24 cellular contexts compared by ENCODE assay signal in genomic region chr3:193730498-193730897, GRCh38.
DNase-seq lines count a peak whose midpoint lies in the region; ATAC-seq and TF ChIP-seq lines count a peak whose summit lies in the region.
"Had no signal": no experiment of that assay in that cellular context is flagged by ENCODE, and none has a peak within 500 bp of the region (broad histone marks: within the 10 kb centered on the region; RNA-seq: fewer than 3 reads in every experiment).

No MANE protein-coding gene starts in this region.

- peak; percentile 45 for ATAC-seq in GM23338
- ATAC-seq in aorta (ENCODE audit: low FRiP score) = no peak
- ATAC-seq: A549, Panc1 had no signal

- no peak overlapping the region for H3K4me3 Mint-ChIP-seq in GM23338
- H3K4me3 Mint-ChIP-seq in osteocyte (ENCODE audit: unreplicated experiment) = no peak overlapping the region
- H3K4me3 Mint-ChIP-seq: CD4-positive, alpha-beta memory T cell had no signal

- H3K27me3 ChIP-seq in GM23338 (ENCODE audit: insufficient read depth) (no peaks in the 10 kb centered on the region), esophagus muscularis mucosa (no peaks in the 10 kb centered on the region), aorta (ENCODE audit: control insufficient read depth in 1 of 2, insufficient read depth in 2 of 2, low read length in 1 of 2) (no peaks in the 10 kb centered on the region)
- H3K27me3 ChIP-seq: MG63 had no signal

- H3K4me1 ChIP-seq in GM23338 (ENCODE audit: insufficient read depth) = peaks cover 21% of the 10 kb centered on the region
- H3K4me1 ChIP-seq in esophagus muscularis mucosa = no peaks in the 10 kb centered on the region
- no peaks in the 10 kb centered on the region for H3K4me1 ChIP-seq in aorta (ENCODE audit: control insufficient read depth in 1 of 2, insufficient read depth in 2 of 2, low read length in 2 of 2)

- TF ChIP-seq EP300 in esophagus muscularis mucosa (IDR thresholded peaks at IDR 0.05) = no peak

- no peak overlapping the region for H3K4me2 ChIP-seq in GM23338
- H3K4me2 ChIP-seq: A549 had no signal

- H3K36me3 Mint-ChIP-seq in GM23338 (ENCODE audit: low read depth) (no peaks in the 10 kb centered on the region), osteocyte (ENCODE audit: unreplicated experiment) (no peaks in the 10 kb centered on the region)
- H3K36me3 Mint-ChIP-seq: CD4-positive, alpha-beta memory T cell had no signal

- peak overlapping the region; percentile 88 for H2AFZ ChIP-seq in GM23338

- no peaks in the 10 kb centered on the region for H3K79me2 ChIP-seq in GM23338 (replicated peaks; ENCODE audit: insufficient read depth)

- H3K9me3 ChIP-seq in esophagus muscularis mucosa = no peaks in the 10 kb centered on the region
- H3K9me3 ChIP-seq in aorta (ENCODE audit: control insufficient read depth, low read length) = no peaks in the 10 kb centered on the region
- H3K9me3 ChIP-seq: A549, MG63 had no signal

- no peaks in the 10 kb centered on the region for H3K36me3 ChIP-seq in GM23338 (ENCODE audit: insufficient read depth)
- no peaks in the 10 kb centered on the region for H3K36me3 ChIP-seq in esophagus muscularis mucosa
- H3K36me3 ChIP-seq in aorta (ENCODE audit: control insufficient read depth in 1 of 2, insufficient read depth in 2 of 2, low read length in 1 of 2) = no peaks in the 10 kb centered on the region
- H3K36me3 ChIP-seq: MG63 had no signal

- peaks cover 17% of the 10 kb centered on the region for H3K27me3 Mint-ChIP-seq in GM23338 (ENCODE audit: insufficient read depth, low read depth, poor library complexity)
- peaks cover 58% of the 10 kb centered on the region for H3K27me3 Mint-ChIP-seq in osteocyte (ENCODE audit: unreplicated experiment)

- no peak for DNase-seq in GM23338 (ENCODE audit: low spot score)
- peak; percentile 28 for DNase-seq in NCI-H1092 (lab: John Stamatoyannopoulos, UW)
- peak; percentile 45 for DNase-seq in esophagus muscularis mucosa (ENCODE audit: extremely low spot score)
- DNase-seq in osteocyte (ENCODE audit: extremely low spot score, unreplicated experiment) = peak; percentile 71
- DNase-seq in HPDE6-E6E7 (ENCODE audit: extremely low spot score) = no peak
- DNase-seq in HEK293T (ENCODE audit: extremely low spot score) = no peak
- DNase-seq in aorta = no peak
- DNase-seq: C1 segment of cervical spinal cord; CD4-positive, alpha-beta memory T cell; COR-L47; DMS53; EL; GF-D8; KBM-7; MG63; NCI-H1436 treated with DMSO at 0.1 percent for 48 hours; NCI-H187 treated with DMSO at 0.1 percent for 48 hours; NCI-H2107; NCI-H446 treated with DMSO at 0.1 percent for 48 hours; NCI-H526; T-helper 1 cell had no signal

- no peak overlapping the region for H3K27ac ChIP-seq in GM23338 (ENCODE audit: low read depth)
- H3K27ac ChIP-seq in esophagus muscularis mucosa (replicated peaks in 1 of 4) = no peak overlapping the region
- H3K27ac ChIP-seq in aorta (ENCODE audit: low read depth in 1 of 2, low read length in 2 of 2) = no peak overlapping the region
- H3K27ac ChIP-seq: A549, RWPE1 had no signal

- intact Hi-C loops in esophagus muscularis mucosa (cut with DNase I) = no loop called here
- intact Hi-C loops in aorta (cut with DNase I) = no loop called here

- H3K4me3 ChIP-seq in GM23338 (no peak overlapping the region), esophagus muscularis mucosa (no peak overlapping the region), aorta (ENCODE audit: low read length in 2 of 2) (no peak overlapping the region)
- H3K4me3 ChIP-seq: A549, MG63 had no signal

- H4K20me1 ChIP-seq in GM23338 (replicated peaks; ENCODE audit: insufficient read depth) = no peaks in the 10 kb centered on the region

- H3K27ac Mint-ChIP-seq in GM23338 = no peak overlapping the region
- H3K27ac Mint-ChIP-seq in osteocyte (ENCODE audit: unreplicated experiment) = no peak overlapping the region
- H3K27ac Mint-ChIP-seq: CD4-positive, alpha-beta memory T cell had no signal

- WGBS in esophagus muscularis mucosa = 75% methylated on average over 8 of the region's 8 CpGs
- 75 to 83% methylated on average over 8 of the region's 8 CpGs for WGBS in aorta, 2 donors

- CTCF ChIA-PET in HEK293T (lab: Yijun Ruan, JAX) = no interaction called here

- POLR2A ChIA-PET in HEK293T (lab: Yijun Ruan, JAX) = no interaction called here

- no peaks in the 10 kb centered on the region for H3K9me2 ChIP-seq in GM23338 (ENCODE audit: insufficient read depth)

- H3K9me3 Mint-ChIP-seq in GM23338 (no peaks in the 10 kb centered on the region), osteocyte (ENCODE audit: unreplicated experiment) (no peaks in the 10 kb centered on the region)
- H3K9me3 Mint-ChIP-seq: CD4-positive, alpha-beta memory T cell had no signal

- TF ChIP-seq CTCF in GM23338 (conservative IDR thresholded peaks at IDR 0.05; ENCODE audit: low read depth in 2 of 2) = no peak
- no peak for TF ChIP-seq CTCF in esophagus muscularis mucosa (IDR thresholded peaks at IDR 0.05)
- no peak for TF ChIP-seq CTCF in osteocyte (IDR thresholded peaks at IDR 0.05)

- no peak for TF ChIP-seq POLR2A in esophagus muscularis mucosa (IDR thresholded peaks at IDR 0.05; ENCODE audit: low read depth)

- no peaks in the 10 kb centered on the region for H3F3A ChIP-seq in GM23338 (replicated peaks; ENCODE audit: low read depth)

- H3K4me1 Mint-ChIP-seq in GM23338 (peaks cover 30% of the 10 kb centered on the region), osteocyte (ENCODE audit: unreplicated experiment) (no peaks in the 10 kb centered on the region)
- H3K4me1 Mint-ChIP-seq: CD4-positive, alpha-beta memory T cell had no signal

TF ChIP-seq in HEK293T, 16 proteins besides CTCF, POLR2A, EP300 and RAD21:
- TF ChIP-seq FOXK2 (IDR thresholded peaks at IDR 0.05) = no peak
- TF ChIP-seq FOXA1 (IDR thresholded peaks at IDR 0.05) = no peak
- TF ChIP-seq FOXM1 (IDR thresholded peaks at IDR 0.05; ENCODE audit: borderline replicate concordance) = no peak
- TF ChIP-seq BHLHE40 (IDR thresholded peaks at IDR 0.05; ENCODE audit: borderline replicate concordance) = no peak
- no peak for TF ChIP-seq TARDBP (IDR thresholded peaks at IDR 0.05)
- no peak for TF ChIP-seq SP1 (IDR thresholded peaks at IDR 0.05)
- no peak for TF ChIP-seq LEF1 (IDR thresholded peaks at IDR 0.05; ENCODE audit: borderline replicate concordance)
- TF ChIP-seq ELF4 (IDR thresholded peaks at IDR 0.05) = no peak
- no peak for TF ChIP-seq HDGF (IDR thresholded peaks at IDR 0.05; ENCODE audit: borderline replicate concordance)
- no peak for TF ChIP-seq L3MBTL2 (conservative IDR thresholded peaks at IDR 0.05)
- TF ChIP-seq SUZ12 (IDR thresholded peaks at IDR 0.05) = no peak
- TF ChIP-seq CTBP1 (IDR thresholded peaks at IDR 0.05; ENCODE audit: borderline replicate concordance) = no peak
- no peak for TF ChIP-seq ARNT (IDR thresholded peaks at IDR 0.05)
- no peak for TF ChIP-seq ZNF384 (IDR thresholded peaks at IDR 0.05)
- no peak for TF ChIP-seq NFRKB (IDR thresholded peaks at IDR 0.05)
- TF ChIP-seq PKNOX1 (IDR thresholded peaks at IDR 0.05) = no peak

Comparison
In these comparisons a context has a peak if more than half of its experiments do, and no peak if none do; other contexts are left out.
1. DNase-seq: peak in NCI-H1092 (single experiment), esophagus muscularis mucosa (single experiment) and osteocyte (single experiment); none in GM23338 (single experiment), HPDE6-E6E7 (single experiment), HEK293T (single experiment) and aorta (0 of 2).